2 cellular contexts compared by ENCODE assay signal in the genomic region with DNA sequence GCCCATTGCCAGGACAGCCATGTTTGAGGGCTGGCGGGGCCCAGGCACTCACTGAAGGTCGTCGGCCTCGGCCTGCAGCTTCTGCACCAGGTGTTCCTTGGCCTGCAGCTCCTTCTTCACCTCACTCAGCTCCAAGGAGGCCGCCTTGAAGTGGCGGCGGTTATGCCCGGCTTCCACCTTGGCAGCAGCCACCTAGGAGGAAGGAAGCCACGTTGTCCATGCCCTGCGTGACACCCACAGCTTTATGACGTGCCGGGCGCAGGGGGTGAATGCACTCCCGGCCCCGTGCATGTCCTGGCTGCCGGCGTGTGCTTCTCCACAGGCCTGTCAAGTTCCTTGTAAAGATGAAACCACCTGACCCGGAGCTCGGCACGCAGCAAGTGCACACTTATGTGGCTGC.
TF ChIP-seq lines count a peak whose summit lies in the region.

No MANE protein-coding gene starts in this region.

TF ChIP-seq in IMR-90, 13 proteins besides CTCF, POLR2A, EP300 and RAD21:
- no peak for TF ChIP-seq NFE2L2 (IDR thresholded peaks at IDR 0.05; ENCODE audit: low read depth, low read length)
- no peak for TF ChIP-seq MAZ (IDR thresholded peaks at IDR 0.05; ENCODE audit: borderline replicate concordance, low read depth, low read length)
- TF ChIP-seq, protein P1, sequence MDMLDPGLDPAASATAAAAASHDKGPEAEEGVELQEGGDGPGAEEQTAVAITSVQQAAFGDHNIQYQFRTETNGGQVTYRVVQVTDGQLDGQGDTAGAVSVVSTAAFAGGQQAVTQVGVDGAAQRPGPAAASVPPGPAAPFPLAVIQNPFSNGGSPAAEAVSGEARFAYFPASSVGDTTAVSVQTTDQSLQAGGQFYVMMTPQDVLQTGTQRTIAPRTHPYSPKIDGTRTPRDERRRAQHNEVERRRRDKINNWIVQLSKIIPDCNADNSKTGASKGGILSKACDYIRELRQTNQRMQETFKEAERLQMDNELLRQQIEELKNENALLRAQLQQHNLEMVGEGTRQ (IDR thresholded peaks at IDR 0.05; ENCODE audit: low read depth, low read length) = no peak
- TF ChIP-seq FOS (IDR thresholded peaks at IDR 0.05; ENCODE audit: low read depth, low read length) = no peak
- no peak for TF ChIP-seq RFX5 (IDR thresholded peaks at IDR 0.05; ENCODE audit: low read depth, low read length)

TF ChIP-seq in GM12878, 131 proteins besides CTCF, POLR2A, EP300 and RAD21:
- no peak for TF ChIP-seq STAT1 (conservative IDR thresholded peaks at IDR 0.05)
- TF ChIP-seq SRF (IDR thresholded peaks at IDR 0.05; ENCODE audit: low read depth in 2 of 2, low read length in 2 of 2) = no peak
- no peak for TF ChIP-seq MTA2 (IDR thresholded peaks at IDR 0.05; ENCODE audit: low read depth)
- TF ChIP-seq CHD4 (IDR thresholded peaks at IDR 0.05) = no peak
- no peak for TF ChIP-seq FOXK2 (IDR thresholded peaks at IDR 0.05)
- no peak for TF ChIP-seq PAX5 (IDR thresholded peaks at IDR 0.05; ENCODE audit: borderline replicate concordance, low read depth, low read length)
- no peak for TF ChIP-seq JUNB (IDR thresholded peaks at IDR 0.05)
- TF ChIP-seq ETV6 (conservative IDR thresholded peaks at IDR 0.05 in 1 of 2, IDR thresholded peaks at IDR 0.05 in 1 of 2; ENCODE audit: borderline replicate concordance in 1 of 2, low read depth in 1 of 2) = no peak
- TF ChIP-seq ELK1 (IDR thresholded peaks at IDR 0.05; ENCODE audit: low read depth, low read length) = no peak
- no peak for TF ChIP-seq TAF1 (IDR thresholded peaks at IDR 0.05; ENCODE audit: borderline replicate concordance, low read depth, low read length)
- no peak for TF ChIP-seq WRNIP1 (IDR thresholded peaks at IDR 0.05; ENCODE audit: borderline replicate concordance, low read depth, low read length)
- TF ChIP-seq, protein P2, sequence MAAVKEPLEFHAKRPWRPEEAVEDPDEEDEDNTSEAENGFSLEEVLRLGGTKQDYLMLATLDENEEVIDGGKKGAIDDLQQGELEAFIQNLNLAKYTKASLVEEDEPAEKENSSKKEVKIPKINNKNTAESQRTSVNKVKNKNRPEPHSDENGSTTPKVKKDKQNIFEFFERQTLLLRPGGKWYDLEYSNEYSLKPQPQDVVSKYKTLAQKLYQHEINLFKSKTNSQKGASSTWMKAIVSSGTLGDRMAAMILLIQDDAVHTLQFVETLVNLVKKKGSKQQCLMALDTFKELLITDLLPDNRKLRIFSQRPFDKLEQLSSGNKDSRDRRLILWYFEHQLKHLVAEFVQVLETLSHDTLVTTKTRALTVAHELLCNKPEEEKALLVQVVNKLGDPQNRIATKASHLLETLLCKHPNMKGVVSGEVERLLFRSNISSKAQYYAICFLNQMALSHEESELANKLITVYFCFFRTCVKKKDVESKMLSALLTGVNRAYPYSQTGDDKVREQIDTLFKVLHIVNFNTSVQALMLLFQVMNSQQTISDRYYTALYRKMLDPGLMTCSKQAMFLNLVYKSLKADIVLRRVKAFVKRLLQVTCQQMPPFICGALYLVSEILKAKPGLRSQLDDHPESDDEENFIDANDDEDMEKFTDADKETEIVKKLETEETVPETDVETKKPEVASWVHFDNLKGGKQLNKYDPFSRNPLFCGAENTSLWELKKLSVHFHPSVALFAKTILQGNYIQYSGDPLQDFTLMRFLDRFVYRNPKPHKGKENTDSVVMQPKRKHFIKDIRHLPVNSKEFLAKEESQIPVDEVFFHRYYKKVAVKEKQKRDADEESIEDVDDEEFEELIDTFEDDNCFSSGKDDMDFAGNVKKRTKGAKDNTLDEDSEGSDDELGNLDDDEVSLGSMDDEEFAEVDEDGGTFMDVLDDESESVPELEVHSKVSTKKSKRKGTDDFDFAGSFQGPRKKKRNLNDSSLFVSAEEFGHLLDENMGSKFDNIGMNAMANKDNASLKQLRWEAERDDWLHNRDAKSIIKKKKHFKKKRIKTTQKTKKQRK (IDR thresholded peaks at IDR 0.05; ENCODE audit: low read depth, low read length) = no peak
